In the genomic region with DNA sequence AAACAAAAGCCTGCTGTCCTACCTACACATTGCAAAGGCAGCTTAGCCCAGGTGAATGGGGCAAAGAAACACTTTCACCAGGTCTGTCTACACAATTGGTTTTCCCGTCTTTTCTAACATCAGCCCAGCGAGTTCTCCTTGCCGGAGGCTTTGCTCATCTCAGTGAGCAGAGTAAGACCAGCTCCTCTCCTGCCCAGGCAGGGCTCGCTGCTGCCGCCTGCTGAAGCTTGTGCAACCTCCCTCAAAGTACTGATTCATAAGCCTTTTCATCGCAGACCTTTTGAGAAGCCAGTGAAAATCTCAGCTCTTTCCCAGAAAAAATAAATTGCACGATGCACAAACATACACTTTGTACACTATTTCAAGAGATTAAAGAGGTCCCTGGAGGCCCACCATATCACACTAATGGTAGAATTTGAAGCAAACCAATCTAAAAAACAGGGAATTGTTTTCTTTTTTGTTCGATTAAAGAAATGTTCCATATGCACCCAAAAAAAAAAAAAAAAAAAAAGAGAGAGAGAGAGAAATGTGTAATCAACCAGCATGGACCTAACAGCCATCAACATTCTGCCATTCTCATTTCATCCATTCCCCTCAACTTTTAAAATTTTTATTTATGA, we compare ENCODE assay signal across 9 cellular contexts.
A peak's percentile ranks its signal among the peaks of the same experiment; 100 is the strongest.
DNase-seq lines count a peak whose midpoint lies in the region; ATAC-seq and TF ChIP-seq lines count a peak whose summit lies in the region.
"Had no signal": no experiment of that assay in that cellular context is flagged by ENCODE, and none has a peak within 500 bp of the region (broad histone marks: within the 10 kb centered on the region; RNA-seq: fewer than 3 reads in every experiment).

No MANE protein-coding gene starts in this region.

- H3K27me3 ChIP-seq in esophagus muscularis mucosa (no peaks in the 10 kb centered on the region), neural cell (ENCODE audit: insufficient read depth, low read depth, low read length) (no peaks in the 10 kb centered on the region)

- TF ChIP-seq EP300 in esophagus muscularis mucosa (IDR thresholded peaks at IDR 0.05) (no peak), neural cell (conservative IDR thresholded peaks at IDR 0.05; ENCODE audit: poor library complexity, severe bottlenecking) (no peak)

- TF ChIP-seq POLR2A in esophagus muscularis mucosa (IDR thresholded peaks at IDR 0.05; ENCODE audit: low read depth) = no peak

- DNase-seq in NCI-H524 (lab: John Stamatoyannopoulos, UW) (peak; percentile 38 to 67), NCI-H524 treated with DMSO at 0.1 percent for 48 hours (lab: John Stamatoyannopoulos, UW) (no peak), HK-2 (ENCODE audit: unreplicated experiment) (peak; percentile 18), RKO (ENCODE audit: low spot score) (peak; percentile 27), esophagus muscularis mucosa (ENCODE audit: extremely low spot score) (no peak)

- no peaks in the 10 kb centered on the region for H4K20me1 ChIP-seq in neural cell (ENCODE audit: insufficient read depth)

- no peak overlapping the region for H2AFZ ChIP-seq in neural cell (ENCODE audit: low read depth, low read length)

- H3K9me3 ChIP-seq in esophagus muscularis mucosa (no peaks in the 10 kb centered on the region), neural cell (ENCODE audit: low read length) (no peaks in the 10 kb centered on the region)

- WGBS in esophagus muscularis mucosa = 17% methylated on average over 8 of the region's 8 CpGs

- no peaks in the 10 kb centered on the region for H3F3A ChIP-seq in neural cell (ENCODE audit: insufficient read depth, low read length, poor library complexity, severe bottlenecking)

- H3K36me3 ChIP-seq in esophagus muscularis mucosa (no peaks in the 10 kb centered on the region), neural cell (ENCODE audit: insufficient read depth, low read length) (no peaks in the 10 kb centered on the region)

- no peaks in the 10 kb centered on the region for H3K9me2 ChIP-seq in neural cell (ENCODE audit: insufficient read depth, low read length)

- H3K4me1 ChIP-seq in esophagus muscularis mucosa = peaks cover 0 to 6% (median 2%) of the 10 kb centered on the region in 4 donors

- H3K27ac ChIP-seq in esophagus muscularis mucosa (replicated peaks in 1 of 4) (no peak overlapping the region), neural cell (ENCODE audit: low read length) (no peak overlapping the region)

- no peak overlapping the region for H3K4me3 ChIP-seq in esophagus muscularis mucosa
- no peak overlapping the region for H3K4me3 ChIP-seq in neural cell (ENCODE audit: low read length)

- ATAC-seq in GM21367 (IDR thresholded peaks at IDR 0.05; ENCODE audit: unreplicated experiment) = no peak
- ATAC-seq in HG03378 (IDR thresholded peaks at IDR 0.05; ENCODE audit: unreplicated experiment) = no peak
- ATAC-seq: CD8-positive, alpha-beta T cell had no signal

- H3K4me2 ChIP-seq in neural cell (ENCODE audit: low read length) = no peak overlapping the region

- peak; percentile 24 to 58 (median 34) for TF ChIP-seq CTCF in esophagus muscularis mucosa (IDR thresholded peaks at IDR 0.05)
- TF ChIP-seq CTCF in neural cell (IDR thresholded peaks at IDR 0.05; ENCODE audit: poor library complexity, severe bottlenecking) = peak; percentile 73

- peak; percentile 75 for TF ChIP-seq RAD21 in neural cell (conservative IDR thresholded peaks at IDR 0.05)

- no peak overlapping the region for H3K9ac ChIP-seq in neural cell (ENCODE audit: low read length)

- no peaks in the 10 kb centered on the region for H3K79me2 ChIP-seq in neural cell (replicated peaks; ENCODE audit: insufficient read depth, low read length)

- intact Hi-C loops in esophagus muscularis mucosa (cut with DNase I) = no loop called here

TF ChIP-seq in neural cell, 6 proteins besides CTCF, POLR2A, EP300 and RAD21:
- TF ChIP-seq SMC3 (conservative IDR thresholded peaks at IDR 0.05; ENCODE audit: poor library complexity) (peak; percentile 80), POLR2AphosphoS5 (IDR thresholded peaks at IDR 0.05) (no peak)
TF ChIP-seq in neural cell: peak in this region for 1.

Comparison
In these comparisons a context has a peak if more than half of its experiments do, and no peak if none do; other contexts are left out.
1. DNase-seq: peak in NCI-H524 (2 of 2), HK-2 (single experiment) and RKO (single experiment); none in NCI-H524 treated with DMSO at 0.1 percent for 48 hours (single experiment) and esophagus muscularis mucosa (single experiment).